In the genomic region with DNA sequence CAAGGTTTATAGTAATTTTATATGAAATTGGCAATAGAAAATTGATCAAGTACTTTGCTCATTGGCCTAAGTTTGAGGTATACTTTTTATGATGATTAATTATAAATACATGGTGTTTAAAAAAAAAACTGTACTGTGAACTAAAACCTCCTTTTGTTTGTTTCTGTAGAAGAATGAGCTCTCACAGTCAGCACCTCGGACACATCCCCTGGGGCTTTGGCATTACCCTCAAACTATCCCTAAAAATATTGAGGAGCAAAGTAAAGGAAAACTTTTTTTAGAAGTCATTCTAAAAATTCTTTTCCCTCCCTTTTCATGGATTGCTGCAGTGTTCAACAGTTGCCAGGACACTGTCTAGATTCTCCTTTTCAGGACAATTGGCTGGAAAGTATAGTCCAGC, we compare ENCODE assay signal across 3 cellular contexts.
"Had no signal": no experiment of that assay in that cellular context is flagged by ENCODE, and none has a peak within 500 bp of the region (broad histone marks: within the 10 kb centered on the region; RNA-seq: fewer than 3 reads in every experiment).

No MANE protein-coding gene starts in this region.

- DNase-seq: GDM1, GF-D8 had no signal

- ATAC-seq: GM12878 had no signal

- H3K4me3 ChIP-seq: GM12878 had no signal
